8 cellular contexts compared by ENCODE assay signal in the genomic region with DNA sequence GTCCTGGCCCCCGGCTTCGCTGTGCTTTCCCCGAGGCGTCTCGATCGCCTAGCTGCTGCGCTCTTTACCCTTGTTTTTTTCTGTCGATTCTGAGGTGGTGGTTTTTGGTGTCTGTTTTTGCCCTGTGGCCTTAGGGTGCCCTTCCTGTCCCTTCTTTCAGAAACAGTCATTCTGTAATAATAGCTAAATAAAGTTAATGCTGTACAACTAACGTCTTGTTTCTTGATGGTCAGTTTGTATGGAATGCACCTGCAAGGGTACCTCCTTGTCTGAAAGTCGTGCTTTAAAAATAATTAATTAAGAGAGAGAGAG. TPM values are rescaled to one million over a fixed set of nuclear protein-coding genes. Genes with fewer than 3 reads are reported as not detected.
DNase-seq lines count a peak whose midpoint lies in the region; ATAC-seq and TF ChIP-seq lines count a peak whose summit lies in the region.

No MANE protein-coding gene starts in this region.

- H3K9me3 ChIP-seq in cardiac muscle cell (ENCODE audit: low read depth), result no peaks in the 10 kb centered on the region
- no peaks in the 10 kb centered on the region for H3K9me3 ChIP-seq in Panc1 (ENCODE audit: control insufficient read depth, insufficient read depth, low read depth, low read length)
- H3K9me3 ChIP-seq in spleen, result no peaks in the 10 kb centered on the region

- no TSS peak for BruUV-seq in Panc1 (replicated peaks; lab: Mats Ljungman, UMichigan)

- TF ChIP-seq POLR2A in spleen (IDR thresholded peaks at IDR 0.05), result no peak

- intact Hi-C loops in Right ventricle myocardium inferior (cut with DNase I), result loop anchor here (5.0 kb wide), 2 partner anchors 356 to 854 kb away; no protein-coding TSS in a partner anchor
- intact Hi-C loops in Panc1 (cut with micrococcal nuclease; ENCODE audit: unreplicated experiment), result no loop called here
- intact Hi-C loops in spleen (cut with DNase I; ENCODE audit: low total_unique reads), result no loop called here
- intact Hi-C loops in sciatic nerve (cut with DNase I), result no loop called here

- no peak for TF ChIP-seq CTCF in cardiac muscle cell (IDR thresholded peaks at IDR 0.05; ENCODE audit: low read depth, low read length)
- no peak for TF ChIP-seq CTCF in Panc1 (IDR thresholded peaks at IDR 0.05)
- TF ChIP-seq CTCF in fibroblast of the aortic adventitia (IDR thresholded peaks at IDR 0.05; ENCODE audit: insufficient read depth, low read length), result no peak
- no peak for TF ChIP-seq CTCF in spleen (IDR thresholded peaks at IDR 0.05 in 8 of 11, conservative IDR thresholded peaks at IDR 0.05 in 3 of 11)

- WGBS in spleen, 5 donors, result 0 to 1% (median 0%) methylated on average over 10 of the region's 10 CpGs

- CTCF ChIA-PET in Panc1 (lab: Charles Lee), result no interaction called here

- no peaks in the 10 kb centered on the region for H3K27me3 ChIP-seq in cardiac muscle cell
- no peaks in the 10 kb centered on the region for H3K27me3 ChIP-seq in Panc1 (ENCODE audit: control insufficient read depth, insufficient read depth, low read length)
- no peaks in the 10 kb centered on the region for H3K27me3 ChIP-seq in spleen (replicated peaks in 1 of 7)

- H3K36me3 ChIP-seq in cardiac muscle cell (peaks cover 8% of the 10 kb centered on the region), Panc1 (ENCODE audit: control insufficient read depth, insufficient read depth, low read length) (peaks cover 4% of the 10 kb centered on the region; the same call in 1 of the 2 replicates), spleen (peaks cover 0 to 23% (median 6%) of the 10 kb centered on the region in 6 donors)

- ATAC-seq in Right ventricle myocardium inferior (no peak), Panc1 (no peak), sciatic nerve (no peak), HG02885 (IDR thresholded peaks at IDR 0.05; ENCODE audit: poor library complexity, unreplicated experiment) (no peak)

- no peak for DNase-seq in cardiac muscle cell (ENCODE audit: low read depth in 1 of 2, low spot score in 1 of 2)
- no peak for DNase-seq in Right ventricle myocardium inferior (ENCODE audit: missing footprints)
- DNase-seq in Panc1 (ENCODE audit: low read depth, low spot score), result no peak
- no peak for DNase-seq in fibroblast of the aortic adventitia (ENCODE audit: low read depth)
- DNase-seq in spleen, result no peak
- no peak for DNase-seq in sciatic nerve (ENCODE audit: low spot score)
- DNase-seq in NCI-H526 treated with DMSO at 0.1 percent for 48 hours (lab: John Stamatoyannopoulos, UW), result no peak

- H3K4me3 ChIP-seq in cardiac muscle cell (peak overlapping the region; percentile 90), Panc1 (ENCODE audit: low read depth in 2 of 2, low read length in 2 of 2) (peak overlapping the region; percentile 68 to 89), fibroblast of the aortic adventitia (ENCODE audit: low read depth, low read length) (peak overlapping the region; percentile 83), spleen (peak overlapping the region; percentile 70 to 97 (median 88))

- H3K27ac ChIP-seq in cardiac muscle cell (peak overlapping the region; percentile 89), Panc1 (ENCODE audit: low read length) (peak overlapping the region; percentile 82), spleen (peak overlapping the region; percentile 85 to 94 (median 93))

- POLR2A ChIA-PET in Panc1 (lab: Charles Lee), result no interaction called here

- in situ Hi-C loops in Panc1 (cut with HindIII; ENCODE audit: low pct_unique_long_range_greater_than_20kb, low sequenced_read_pairs), result no loop called here

- H3K4me1 ChIP-seq in cardiac muscle cell (ENCODE audit: low read depth) (peaks cover 13% of the 10 kb centered on the region), Panc1 (ENCODE audit: control insufficient read depth, insufficient read depth, low read length) (peaks cover 14% of the 10 kb centered on the region; the same call in 1 of the 2 replicates), spleen (peaks cover 25 to 59% (median 39%) of the 10 kb centered on the region in 6 donors)

RNA-seq across cellular contexts. Expression of a gene that starts 0.7 kb away (rescaled TPM):
- total RNA-seq in cardiac muscle cell (50.9 and 97.0 TPM in 2 replicates), Right ventricle myocardium inferior (26.0 TPM), Panc1 (2021; ENCODE audit: unreplicated experiment) (35.5 TPM), fibroblast of the aortic adventitia (ENCODE audit: low replicate concordance) (115 and 176 TPM in 2 replicates), spleen (10 to 100 TPM; 54.1 to 87.0 (median 70.3) TPM), sciatic nerve (54.0 TPM)
- polyA plus RNA-seq in cardiac muscle cell (55.3 and 89.6 TPM in 2 replicates), spleen (10 to 100 TPM; 32.4 to 35.2 (median 32.8) TPM)
- 24.8 TPM for polyA plus RNA-seq in Panc1 (2012; ENCODE audit: insufficient read length)

RNA-seq across cellular contexts. Expression of a gene that starts 12.3 kb away (rescaled TPM):
- total RNA-seq in cardiac muscle cell, result 13.2 and 15.1 TPM in 2 replicates
- polyA plus RNA-seq in cardiac muscle cell, result 8.3 and 15.9 TPM in 2 replicates
- 10.0 TPM for total RNA-seq in Right ventricle myocardium inferior
- 7.4 TPM for total RNA-seq in Panc1 (2021; ENCODE audit: unreplicated experiment)
- polyA plus RNA-seq in Panc1 (2012; ENCODE audit: insufficient read length), result 5.6 TPM
- 36.7 and 69.2 TPM in 2 replicates for total RNA-seq in fibroblast of the aortic adventitia (ENCODE audit: low replicate concordance)
- 10 to 100 TPM; 20.4 to 42.1 (median 23.0) TPM for total RNA-seq in spleen
- polyA plus RNA-seq in spleen, result 1 to 10 TPM; 3.6 to 6.1 (median 4.8) TPM
- 16.3 TPM for total RNA-seq in sciatic nerve
